ENCODE assay signal across 8 cellular contexts in genomic region chr5:62306494-62307363, GRCh38. TPM values are rescaled to one million over a fixed set of nuclear protein-coding genes. Genes with fewer than 3 reads are reported as not detected.
A peak's percentile ranks its signal among the peaks of the same experiment; 100 is the strongest.
DNase-seq lines count a peak whose midpoint lies in the region; ATAC-seq and TF ChIP-seq lines count a peak whose summit lies in the region.

No MANE protein-coding gene starts in this region.

- intact Hi-C loops in breast epithelium (cut with DNase I; ENCODE audit: low total_unique reads) = no loop called here

- peaks cover 36 to 48% (median 44%) of the 10 kb centered on the region in 3 donors for H3K4me1 Mint-ChIP-seq in IgD-negative memory B cell

- H3K27ac Mint-ChIP-seq in IgD-negative memory B cell = peak overlapping the region; percentile 92 to 98 (median 96)

- no peaks in the 10 kb centered on the region for H3K27me3 Mint-ChIP-seq in IgD-negative memory B cell

- H3K27ac ChIP-seq in breast epithelium = peak overlapping the region; percentile 84 to 94

- ATAC-seq in GM21529 (IDR thresholded peaks at IDR 0.05; ENCODE audit: unreplicated experiment) = peak; percentile 26

- peaks cover 3% of the 10 kb centered on the region for H3K36me3 Mint-ChIP-seq in IgD-negative memory B cell

- peak overlapping the region; percentile 97 to 99 (median 97) for H3K4me3 Mint-ChIP-seq in IgD-negative memory B cell

- peak; percentile 67 for DNase-seq in ELF-1 (ENCODE audit: low read depth, low spot score)
- peak; percentile 50 for DNase-seq in UCSD-AML1 (lab: John Stamatoyannopoulos, UW; ENCODE audit: unreplicated experiment)
- peak; percentile 18 to 55 for DNase-seq in breast epithelium (ENCODE audit: low spot score in 2 of 2)
- peak; percentile 61 for DNase-seq in islet precursor cell
- peak; percentile 41 to 47 (median 45) for DNase-seq in stimulated activated CD4-positive, alpha-beta T cell treated with anti-CD3 and anti-CD28 coated beads, Interleukin-12 subunit alpha, Interleukin-12 subunit beta, amount 100 ng/mL, for 48 hours (ENCODE audit: low read depth in 2 of 3, low spot score in 1 of 3)
- DNase-seq in DMS153 treated with DMSO at 0.1 percent for 48 hours (lab: John Stamatoyannopoulos, UW; ENCODE audit: unreplicated experiment) = no peak

- no peak for TF ChIP-seq CTCF in breast epithelium (IDR thresholded peaks at IDR 0.05)

- TF ChIP-seq POLR2A in breast epithelium (IDR thresholded peaks at IDR 0.05) = no peak

- H3K4me1 ChIP-seq in breast epithelium = no peaks in the 10 kb centered on the region

- no peaks in the 10 kb centered on the region for H3K27me3 ChIP-seq in breast epithelium

- no peaks in the 10 kb centered on the region for H3K9me3 ChIP-seq in breast epithelium

- H3K4me3 ChIP-seq in breast epithelium = peak overlapping the region; percentile 93 to 97 (median 96)

- no peaks in the 10 kb centered on the region for H3K9me3 Mint-ChIP-seq in IgD-negative memory B cell

- H3K36me3 ChIP-seq in breast epithelium = no peaks in the 10 kb centered on the region

RNA-seq across cellular contexts. Expression of gene KIF2A, which starts 0.7 kb away (rescaled TPM):
- polyA plus RNA-seq in IgD-negative memory B cell = 61.1 TPM
- 10 to 100 TPM; 50.8 to 57.4 (median 51.7) TPM for total RNA-seq in breast epithelium
